25 cellular contexts compared by ENCODE assay signal in genomic region chr1:17358557-17358956, GRCh38. TPM values are rescaled to one million over a fixed set of nuclear protein-coding genes. Genes with fewer than 3 reads are reported as not detected.
DNase-seq lines count a peak whose midpoint lies in the region; ATAC-seq, FAIRE-seq and TF ChIP-seq lines count a peak whose summit lies in the region.
"Had no signal": no experiment of that assay in that cellular context is flagged by ENCODE, and none has a peak within 500 bp of the region (broad histone marks: within the 10 kb centered on the region; RNA-seq: fewer than 3 reads in every experiment).

No MANE protein-coding gene starts in this region.

- FAIRE-seq in HepG2 (lab: Jason Lieb, UNC) = no peak
- no peak for FAIRE-seq in K562 (lab: Jason Lieb, UNC)
- FAIRE-seq: A204.1, GM12891, GM18507, H54 had no signal

- CTCF ChIA-PET in HepG2 (lab: Yijun Ruan, JAX; ENCODE audit: low intra/inter-chr PET ratio, low total read pairs) (no interaction called here), K562 (lab: Yijun Ruan, JAX; ENCODE audit: low intra/inter-chr PET ratio) (no interaction called here)

- H3K27me3 Mint-ChIP-seq in neural progenitor cell (ENCODE audit: insufficient read depth, low read depth) (peaks cover 10% of the 10 kb centered on the region), natural killer cell (ENCODE audit: low read depth in 2 of 2) (no peaks in the 10 kb centered on the region)
- H3K27me3 Mint-ChIP-seq in activated T-cell treated with anti-CD3 and anti-CD28 coated beads, Interleukin-2, amount 50 U/mL, for 72 hours (ENCODE audit: low read depth) = no peaks in the 10 kb centered on the region

- H3K9me3 Mint-ChIP-seq in neural progenitor cell = no peaks in the 10 kb centered on the region
- no peaks in the 10 kb centered on the region for H3K9me3 Mint-ChIP-seq in activated T-cell treated with anti-CD3 and anti-CD28 coated beads, Interleukin-2, amount 50 U/mL, for 72 hours
- H3K9me3 Mint-ChIP-seq in natural killer cell = no peaks in the 10 kb centered on the region
- H3K9me3 Mint-ChIP-seq: CD4-positive, alpha-beta memory T cell had no signal

- H3K9ac ChIP-seq in HepG2 (ENCODE audit: insufficient read depth, low read depth, low read length) = no peak overlapping the region
- H3K9ac ChIP-seq in K562 (ENCODE audit: insufficient read depth in 1 of 2, low read depth in 2 of 2, low read length in 2 of 2) = 0 out of 4 replicates have a peak overlapping the region, but pooled peaks of 1 of the 2 experiments have one; percentile 47
- no peak overlapping the region for H3K9ac ChIP-seq in neural progenitor cell
- H3K9ac ChIP-seq: GM23248 had no signal

- H4K20me1 ChIP-seq in HepG2 (ENCODE audit: insufficient read depth, low read length) (no peaks in the 10 kb centered on the region), K562 (replicated peaks; ENCODE audit: control insufficient read depth, insufficient read depth, low read length) (no peaks in the 10 kb centered on the region), neural progenitor cell (ENCODE audit: low read depth) (no peaks in the 10 kb centered on the region)

- H3K9me3 ChIP-seq in HepG2 (ENCODE audit: low read length) (no peaks in the 10 kb centered on the region), right lobe of liver (no peaks in the 10 kb centered on the region), K562 (replicated peaks; ENCODE audit: control insufficient read depth, insufficient read depth, low read depth, low read length) (no peaks in the 10 kb centered on the region), neural progenitor cell (ENCODE audit: low read depth) (no peaks in the 10 kb centered on the region), BE2C (no peaks in the 10 kb centered on the region)

- no peak for DNase-seq in HepG2 (ENCODE audit: low spot score)
- no peak for DNase-seq in right lobe of liver
- DNase-seq in K562 (ENCODE audit: extremely low read depth in 1 of 4, low spot score in 3 of 4) = no peak
- no peak for DNase-seq in neural progenitor cell (ENCODE audit: low spot score)
- DNase-seq in activated T-cell treated with anti-CD3 and anti-CD28 coated beads, Interleukin-2, amount 50 U/mL, for 72 hours = no peak
- DNase-seq in BE2C = no peak
- no peak for DNase-seq in natural killer cell
- DNase-seq: C1 segment of cervical spinal cord; Calu3; CD4-positive, alpha-beta memory T cell; COR-L47; DMS53; DMS79 treated with DMSO at 0.1 percent for 48 hours; GF-D8; GM23248; HCEC 1CT had no signal

- no peaks in the 10 kb centered on the region for H3K79me2 ChIP-seq in HepG2 (ENCODE audit: insufficient read depth, low read length)
- no peaks in the 10 kb centered on the region for H3K79me2 ChIP-seq in K562 (ENCODE audit: control insufficient read depth, insufficient read depth, low read length)
- H3K79me2 ChIP-seq in neural progenitor cell (ENCODE audit: low read depth) = no peaks in the 10 kb centered on the region

- H2AFZ ChIP-seq in HepG2 (ENCODE audit: low read length) (no peak overlapping the region), K562 (ENCODE audit: low read depth, low read length) (peak overlapping the region; percentile 5; the same call in 1 of the 2 replicates), neural progenitor cell (replicated peaks) (no peak overlapping the region)
- H2AFZ ChIP-seq: GM23248 had no signal

- TF ChIP-seq RAD21 in HepG2 (CRISPR knock-in tag; IDR thresholded peaks at IDR 0.05) (no peak), K562 (CRISPR knock-in tag; conservative IDR thresholded peaks at IDR 0.05 in 1 of 2, IDR thresholded peaks at IDR 0.05 in 1 of 2) (no peak)

- H3K27me3 ChIP-seq in HepG2 (ENCODE audit: control insufficient read depth in 1 of 2, insufficient read depth in 2 of 2, low read length in 2 of 2) (peaks cover 2 to 24% of the 10 kb centered on the region in 2 experiments; a peak in 3 of 5 replicates), right lobe of liver (no peaks in the 10 kb centered on the region), K562 (ENCODE audit: control insufficient read depth in 2 of 2, insufficient read depth in 2 of 2, low read length in 2 of 2) (peaks cover 2 to 23% of the 10 kb centered on the region in 2 experiments; a peak in 4 of 5 replicates), neural progenitor cell (no peaks in the 10 kb centered on the region), BE2C (no peaks in the 10 kb centered on the region)

- H3K4me2 ChIP-seq in HepG2 (ENCODE audit: low read depth, low read length) = no peak overlapping the region
- H3K4me2 ChIP-seq in K562 (ENCODE audit: insufficient read depth, low read length) = no peak overlapping the region
- no peak overlapping the region for H3K4me2 ChIP-seq in neural progenitor cell

- BruUV-seq in HepG2 (replicated peaks; lab: Mats Ljungman, UMichigan) (no TSS peak), K562 (replicated peaks; lab: Mats Ljungman, UMichigan) (no TSS peak)

- H3K27ac Mint-ChIP-seq in neural progenitor cell (peak overlapping the region; percentile 91), natural killer cell (no peak overlapping the region)
- no peak overlapping the region for H3K27ac Mint-ChIP-seq in activated T-cell treated with anti-CD3 and anti-CD28 coated beads, Interleukin-2, amount 50 U/mL, for 72 hours
- H3K27ac Mint-ChIP-seq: B cell; CD4-positive, alpha-beta memory T cell had no signal

- ATAC-seq in HepG2 (no peak), right lobe of liver (no peak), K562 (no peak), natural killer cell (no peak)
- no peak for ATAC-seq in activated T-cell treated with anti-CD3 and anti-CD28 coated beads, Interleukin-2, amount 50 U/mL, for 72 hours (replicated peaks in 1 of 2)

- no peaks in the 10 kb centered on the region for H3F3A ChIP-seq in neural progenitor cell (ENCODE audit: low read depth)

- H3K36me3 ChIP-seq in HepG2 (replicated peaks in 1 of 2; ENCODE audit: control insufficient read depth in 1 of 2, insufficient read depth in 2 of 2, low read length in 2 of 2) = no peaks in the 10 kb centered on the region
- no peaks in the 10 kb centered on the region for H3K36me3 ChIP-seq in right lobe of liver
- H3K36me3 ChIP-seq in K562 (ENCODE audit: control insufficient read depth, insufficient read depth, low read length) = no peaks in the 10 kb centered on the region
- no peaks in the 10 kb centered on the region for H3K36me3 ChIP-seq in neural progenitor cell
- no peaks in the 10 kb centered on the region for H3K36me3 ChIP-seq in BE2C

- no peak for TF ChIP-seq EP300 in HepG2 (IDR thresholded peaks at IDR 0.05; ENCODE audit: low read depth in 2 of 2, low read length in 2 of 2)
- no peak for TF ChIP-seq EP300 in HepG2 (CRISPR knock-in tag; IDR thresholded peaks at IDR 0.05; ENCODE audit: borderline replicate concordance)
- no peak for TF ChIP-seq EP300 in K562 (IDR thresholded peaks at IDR 0.05; ENCODE audit: low read length)

- intact Hi-C loops in HepG2 (cut with micrococcal nuclease; ENCODE audit: unreplicated experiment) (no loop called here), right lobe of liver (cut with DNase I) (no loop called here), K562 (cut with micrococcal nuclease) (no loop called here), natural killer cell (cut with micrococcal nuclease) (no loop called here)

- H3K4me3 ChIP-seq in HepG2 (replicated peaks in 1 of 3; ENCODE audit: insufficient read depth in 1 of 3, low read depth in 2 of 3, low read length in 3 of 3) = no peak overlapping the region
- no peak overlapping the region for H3K4me3 ChIP-seq in right lobe of liver
- no peak overlapping the region for H3K4me3 ChIP-seq in K562
- H3K4me3 ChIP-seq in neural progenitor cell = no peak overlapping the region
- no peak overlapping the region for H3K4me3 ChIP-seq in BE2C (ENCODE audit: low read depth, low read length)
- H3K4me3 ChIP-seq: GM23248 had no signal

- TF ChIP-seq CTCF in HepG2 (CRISPR knock-in tag; IDR thresholded peaks at IDR 0.05) (no peak), right lobe of liver (IDR thresholded peaks at IDR 0.05) (no peak), K562 (IDR thresholded peaks at IDR 0.05 in 2 of 3, conservative IDR thresholded peaks at IDR 0.05 in 1 of 3; ENCODE audit: insufficient read depth in 2 of 3, low read depth in 1 of 3, low read length in 3 of 3) (no peak), neural progenitor cell (IDR thresholded peaks at IDR 0.05) (no peak), BE2C (IDR thresholded peaks at IDR 0.05; ENCODE audit: low read depth, low read length) (no peak), natural killer cell (IDR thresholded peaks at IDR 0.05) (no peak)

- in situ Hi-C loops in HepG2 (cut with HindIII; ENCODE audit: extremely low pct_ligation_motif_present, low pct_unique_long_range_greater_than_20kb) (no loop called here), K562 (cut with MboI) (no loop called here)

- POLR2A ChIA-PET in HepG2 (lab: Yijun Ruan, JAX) = no interaction called here
- POLR2A ChIA-PET in K562 (lab: Yijun Ruan, JAX) = interaction anchor here (0.6 to 1.0 kb wide), 2 partner anchors 11 to 46 kb away, joined by 3 read pairs; no protein-coding TSS in a partner anchor

- H3K9me1 ChIP-seq in K562 (ENCODE audit: control insufficient read depth, insufficient read depth, low read length) = no peaks in the 10 kb centered on the region

- 42% methylated on average over 4 of the region's 4 CpGs for WGBS in HepG2 (ENCODE audit: low lambda C conversion rate)
- 76% methylated on average over 2 of the region's 4 CpGs for WGBS in right lobe of liver (ENCODE audit: insufficient coverage, low coverage, low lambda C conversion rate, missing lambda C conversion rate)
- WGBS in K562 (ENCODE audit: insufficient coverage, low coverage, missing lambda C conversion rate) = 73% methylated on average over 3 of the region's 4 CpGs

- H3K27ac ChIP-seq in HepG2 (ENCODE audit: extremely low read length, insufficient read depth, low read length) = no peak overlapping the region
- no peak overlapping the region for H3K27ac ChIP-seq in right lobe of liver
- H3K27ac ChIP-seq in K562 (ENCODE audit: extremely low read depth, low read depth, low read length) = no peak overlapping the region
- H3K27ac ChIP-seq in neural progenitor cell = no peak overlapping the region
- H3K27ac ChIP-seq: 22Rv1, GM23248 had no signal

- H3K4me1 ChIP-seq in HepG2 (ENCODE audit: insufficient read depth, low read length) = no peaks in the 10 kb centered on the region
- no peaks in the 10 kb centered on the region for H3K4me1 ChIP-seq in right lobe of liver
- peaks cover 16 to 20% of the 10 kb centered on the region in 2 experiments; a peak in 4 of 5 replicates for H3K4me1 ChIP-seq in K562 (replicated peaks in 1 of 2; ENCODE audit: control insufficient read depth in 2 of 2, insufficient read depth in 2 of 2, low read length in 2 of 2)
- H3K4me1 ChIP-seq in neural progenitor cell = no peaks in the 10 kb centered on the region
- H3K4me1 ChIP-seq in BE2C = no peaks in the 10 kb centered on the region

- H3K4me3 Mint-ChIP-seq in neural progenitor cell = no peak overlapping the region
- no peak overlapping the region for H3K4me3 Mint-ChIP-seq in activated T-cell treated with anti-CD3 and anti-CD28 coated beads, Interleukin-2, amount 50 U/mL, for 72 hours
- H3K4me3 Mint-ChIP-seq in natural killer cell = no peak overlapping the region
- H3K4me3 Mint-ChIP-seq: B cell; CD4-positive, alpha-beta memory T cell had no signal

- H3K36me3 Mint-ChIP-seq in neural progenitor cell = no peaks in the 10 kb centered on the region
- no peaks in the 10 kb centered on the region for H3K36me3 Mint-ChIP-seq in activated T-cell treated with anti-CD3 and anti-CD28 coated beads, Interleukin-2, amount 50 U/mL, for 72 hours (ENCODE audit: insufficient read depth in 2 of 2)
- no peaks in the 10 kb centered on the region for H3K36me3 Mint-ChIP-seq in natural killer cell
- H3K36me3 Mint-ChIP-seq: CD4-positive, alpha-beta memory T cell had no signal

- H3K4me1 Mint-ChIP-seq in neural progenitor cell = peaks cover 3% of the 10 kb centered on the region
- H3K4me1 Mint-ChIP-seq in activated T-cell treated with anti-CD3 and anti-CD28 coated beads, Interleukin-2, amount 50 U/mL, for 72 hours (ENCODE audit: low read depth) = peaks cover 12% of the 10 kb centered on the region
- H3K4me1 Mint-ChIP-seq in natural killer cell = peaks cover 0 to 6% of the 10 kb centered on the region in 2 donors
- H3K4me1 Mint-ChIP-seq: CD4-positive, alpha-beta memory T cell had no signal

- TF ChIP-seq POLR2A in HepG2 (IDR thresholded peaks at IDR 0.05; ENCODE audit: insufficient read depth in 1 of 2, low read depth in 2 of 2, low read length in 2 of 2) (no peak), right lobe of liver (IDR thresholded peaks at IDR 0.05) (no peak), K562 (conservative IDR thresholded peaks at IDR 0.05) (no peak)

RNA-seq across cellular contexts. Expression of gene PADI6, which starts 13.4 kb away (rescaled TPM):
- not detected in 2 replicates for total RNA-seq in HepG2 (2016; rRNA removed; fragmentation: Illumina TruSeq; extraction: Trizol)
- total RNA-seq in HepG2 (2016; cell fraction: cytosol; rRNA removed; fragmentation: Illumina TruSeq; extraction: Trizol; ENCODE audit: low read depth) = not detected in 2 replicates
- total RNA-seq in HepG2 (2016; cell fraction: insoluble cytoplasmic fraction; rRNA removed; fragmentation: Illumina TruSeq; extraction: Trizol) = not detected in 2 replicates
- not detected in 2 replicates for total RNA-seq in HepG2 (2016; cell fraction: membrane; rRNA removed; fragmentation: Illumina TruSeq; extraction: Trizol)
- total RNA-seq in HepG2 (2016; cell fraction: nucleus; rRNA removed; fragmentation: Illumina TruSeq; extraction: Trizol) = not detected in 2 replicates
- not detected in 2 replicates for polyA plus RNA-seq in HepG2 (2011; rRNA removed)
- 0.03 TPM in 1 of 2 replicates, not detected in the other for polyA plus RNA-seq in HepG2 (2011; cell fraction: cytosol; rRNA removed)
- not detected in 2 replicates for polyA plus RNA-seq in HepG2 (2011; cell fraction: nucleus; rRNA removed)
- polyA plus RNA-seq in HepG2 (2012) = not detected in 2 replicates
- not detected in 2 replicates for polyA plus RNA-seq in HepG2 (2016; cell fraction: cytosol; fragmentation: Illumina TruSeq; extraction: Trizol; ENCODE audit: low read depth)
- not detected in 2 replicates for polyA plus RNA-seq in HepG2 (2016; cell fraction: insoluble cytoplasmic fraction; fragmentation: Illumina TruSeq; extraction: Trizol; ENCODE audit: low read depth)
- not detected in 2 replicates for polyA plus RNA-seq in HepG2 (2016; cell fraction: membrane; fragmentation: Illumina TruSeq; extraction: Trizol; ENCODE audit: low read depth)
- not detected in 2 replicates for polyA plus RNA-seq in HepG2 (2016; cell fraction: nucleus; fragmentation: Illumina TruSeq; extraction: Trizol; ENCODE audit: insufficient read depth, low read depth)
- not detected in 2 replicates for polyA minus RNA-seq in HepG2 (2011; rRNA and poly(A)+ RNA removed; ENCODE audit: low replicate concordance)
- polyA minus RNA-seq in HepG2 (2011; cell fraction: cytosol; rRNA and poly(A)+ RNA removed) = not detected in 2 replicates
- polyA minus RNA-seq in HepG2 (2011; cell fraction: nucleus; rRNA and poly(A)+ RNA removed) = not detected in 2 replicates
- not detected for total RNA-seq in right lobe of liver
- not detected in 2 replicates for total RNA-seq in K562 (2011; cell fraction: chromatin; rRNA removed; ENCODE audit: low replicate concordance)
- total RNA-seq in K562 (2011; cell fraction: nucleolus; rRNA removed) = not detected in 2 replicates
- not detected in 2 replicates for total RNA-seq in K562 (2011; cell fraction: nucleoplasm; rRNA removed)
- total RNA-seq in K562 (2014; rRNA removed) = not detected in 2 replicates
- total RNA-seq in K562 (2014; rRNA removed; fragmentation: Illumina TruSeq; extraction: Trizol) = not detected in 2 replicates
- not detected in 2 replicates for total RNA-seq in K562 (2015; rRNA removed; fragmentation: Illumina TruSeq; extraction: Trizol)
- not detected in 2 replicates for total RNA-seq in K562 (2021)
- polyA plus RNA-seq in K562 (2011; rRNA removed) = not detected in 2 replicates
- not detected in 2 replicates for polyA plus RNA-seq in K562 (2011; cell fraction: cytosol; rRNA removed)
- polyA plus RNA-seq in K562 (2011; cell fraction: nucleus; rRNA removed) = not detected in 2 replicates
- polyA plus RNA-seq in K562 (2012) = not detected in 2 replicates
- polyA plus RNA-seq in K562 (2014; fragmentation: Illumina TruSeq; extraction: Trizol) = not detected in 2 replicates
- not detected for polyA plus RNA-seq in K562 (2014; fragmentation: Nextera tagmentation; extraction: Ambion mirVana)
- polyA plus RNA-seq in K562 (2014; rRNA removed) = not detected in 2 replicates
- not detected in 2 replicates for polyA minus RNA-seq in K562 (2011; rRNA and poly(A)+ RNA removed)
- polyA minus RNA-seq in K562 (2011; cell fraction: cytosol; rRNA and poly(A)+ RNA removed) = not detected in 2 replicates
- polyA minus RNA-seq in K562 (2011; cell fraction: nucleus; rRNA and poly(A)+ RNA removed) = not detected in 2 replicates
- total RNA-seq in neural progenitor cell (ENCODE audit: low replicate concordance) = not detected in 2 replicates
- total RNA-seq in activated T-cell treated with anti-CD3 and anti-CD28 coated beads, Interleukin-2, amount 50 U/mL, for 72 hours = not detected
- polyA plus RNA-seq in BE2C (2012; ENCODE audit: insufficient read depth, insufficient read length, low read depth) = not detected
- not detected for total RNA-seq in natural killer cell
- total RNA-seq: B cell; Calu3; CD4-positive, alpha-beta memory T cell; Daoy; G401; GM23248 had no signal
- polyA plus RNA-seq: AG04450, GM23248 had no signal

RNA-seq across cellular contexts. Expression of gene PADI4, which starts 50.6 kb away (rescaled TPM):
- 0.04 TPM in 1 of 2 replicates, not detected in the other for total RNA-seq in HepG2 (2016; rRNA removed; fragmentation: Illumina TruSeq; extraction: Trizol)
- total RNA-seq in HepG2 (2016; cell fraction: cytosol; rRNA removed; fragmentation: Illumina TruSeq; extraction: Trizol; ENCODE audit: low read depth) = not detected in 2 replicates
- total RNA-seq in HepG2 (2016; cell fraction: insoluble cytoplasmic fraction; rRNA removed; fragmentation: Illumina TruSeq; extraction: Trizol) = not detected in 2 replicates
- not detected in 2 replicates for total RNA-seq in HepG2 (2016; cell fraction: membrane; rRNA removed; fragmentation: Illumina TruSeq; extraction: Trizol)
- not detected in 2 replicates for total RNA-seq in HepG2 (2016; cell fraction: nucleus; rRNA removed; fragmentation: Illumina TruSeq; extraction: Trizol)
- polyA plus RNA-seq in HepG2 (2011; rRNA removed) = 0.04 TPM in 1 of 2 replicates, not detected in the other
- polyA plus RNA-seq in HepG2 (2011; cell fraction: cytosol; rRNA removed) = 0.04 TPM in 1 of 2 replicates, not detected in the other
- polyA plus RNA-seq in HepG2 (2011; cell fraction: nucleus; rRNA removed) = not detected in 2 replicates
- not detected in 2 replicates for polyA plus RNA-seq in HepG2 (2012)
- not detected in 2 replicates for polyA plus RNA-seq in HepG2 (2016; cell fraction: cytosol; fragmentation: Illumina TruSeq; extraction: Trizol; ENCODE audit: low read depth)
- not detected in 2 replicates for polyA plus RNA-seq in HepG2 (2016; cell fraction: insoluble cytoplasmic fraction; fragmentation: Illumina TruSeq; extraction: Trizol; ENCODE audit: low read depth)
- not detected in 2 replicates for polyA plus RNA-seq in HepG2 (2016; cell fraction: membrane; fragmentation: Illumina TruSeq; extraction: Trizol; ENCODE audit: low read depth)
- polyA plus RNA-seq in HepG2 (2016; cell fraction: nucleus; fragmentation: Illumina TruSeq; extraction: Trizol; ENCODE audit: insufficient read depth, low read depth) = not detected in 2 replicates
- not detected in 2 replicates for polyA minus RNA-seq in HepG2 (2011; rRNA and poly(A)+ RNA removed; ENCODE audit: low replicate concordance)
- not detected in 2 replicates for polyA minus RNA-seq in HepG2 (2011; cell fraction: cytosol; rRNA and poly(A)+ RNA removed)
- polyA minus RNA-seq in HepG2 (2011; cell fraction: nucleus; rRNA and poly(A)+ RNA removed) = not detected in 2 replicates
- 1 to 10 TPM in 4 of 6 experiments, under 1 TPM in 2; 0.12 to 4.7 (median 1.4) TPM for total RNA-seq in right lobe of liver
- 0.37 and 0.81 TPM in 2 replicates for total RNA-seq in K562 (2011; cell fraction: chromatin; rRNA removed; ENCODE audit: low replicate concordance)
- 0.92 TPM in 1 of 2 replicates, not detected in the other for total RNA-seq in K562 (2011; cell fraction: nucleolus; rRNA removed)
- total RNA-seq in K562 (2011; cell fraction: nucleoplasm; rRNA removed) = 0.66 TPM in 1 of 2 replicates, not detected in the other
- total RNA-seq in K562 (2014; rRNA removed) = not detected in 2 replicates
- total RNA-seq in K562 (2014; rRNA removed; fragmentation: Illumina TruSeq; extraction: Trizol) = not detected in 2 replicates
- not detected in 2 replicates for total RNA-seq in K562 (2015; rRNA removed; fragmentation: Illumina TruSeq; extraction: Trizol)
- 0.33 TPM in 1 of 2 replicates, not detected in the other for total RNA-seq in K562 (2021)
- polyA plus RNA-seq in K562 (2011; rRNA removed) = 0.09 TPM in 1 of 2 replicates, not detected in the other
- 0.15 and 1.3 TPM in 2 replicates for polyA plus RNA-seq in K562 (2011; cell fraction: cytosol; rRNA removed)
- 0.10 and 0.58 TPM in 2 replicates for polyA plus RNA-seq in K562 (2011; cell fraction: nucleus; rRNA removed)
- polyA plus RNA-seq in K562 (2012) = 0.04 and 0.17 TPM in 2 replicates
- polyA plus RNA-seq in K562 (2014; fragmentation: Illumina TruSeq; extraction: Trizol) = not detected in 2 replicates
- under 1 TPM in 1 of 2 experiments, not detected in 1; 0.22 TPM for polyA plus RNA-seq in K562 (2014; fragmentation: Nextera tagmentation; extraction: Ambion mirVana)
- polyA plus RNA-seq in K562 (2014; rRNA removed) = not detected in 2 replicates
- not detected in 2 replicates for polyA minus RNA-seq in K562 (2011; rRNA and poly(A)+ RNA removed)
- not detected in 2 replicates for polyA minus RNA-seq in K562 (2011; cell fraction: cytosol; rRNA and poly(A)+ RNA removed)
- 0.27 TPM in 1 of 2 replicates, not detected in the other for polyA minus RNA-seq in K562 (2011; cell fraction: nucleus; rRNA and poly(A)+ RNA removed)
- total RNA-seq in neural progenitor cell (ENCODE audit: low replicate concordance) = not detected in 2 replicates
- total RNA-seq in activated T-cell treated with anti-CD3 and anti-CD28 coated beads, Interleukin-2, amount 50 U/mL, for 72 hours = 1 to 10 TPM in 1 of 2 donors, under 1 TPM in 1; 0.79 to 1.9 TPM
- polyA plus RNA-seq in BE2C (2012; ENCODE audit: insufficient read depth, insufficient read length, low read depth) = not detected
- total RNA-seq in natural killer cell = 10 to 100 TPM in 1 of 3 donors, 1 to 10 TPM in 2; 1.4 to 11.6 (median 1.7) TPM
- total RNA-seq: Calu3, Daoy, G401, GM23248 had no signal
- polyA plus RNA-seq: AG04450, GM23248 had no signal

Comparison
In these comparisons a context has a peak if more than half of its experiments do, and no peak if none do; other contexts are left out.
1. Of the 241 proteins assayed by ChIP-seq in both HepG2 and K562: peak only in HepG2: none; only in K562: HDAC2 and KDM1A; in both: none; in neither: 239.